9 cellular contexts compared by ENCODE assay signal in genomic region chr11:123300874-123301695, GRCh38.
DNase-seq lines count a peak whose midpoint lies in the region; ATAC-seq, FAIRE-seq and TF ChIP-seq lines count a peak whose summit lies in the region.
"Had no signal": no experiment of that assay in that cellular context is flagged by ENCODE, and none has a peak within 500 bp of the region (broad histone marks: within the 10 kb centered on the region; RNA-seq: fewer than 3 reads in every experiment).

No MANE protein-coding gene starts in this region.

- H3K14ac ChIP-seq in trophoblast cell (ENCODE audit: low read length): no peak overlapping the region

- H3K27me3 ChIP-seq in OCI-LY3 (ENCODE audit: low read depth, low read length) (peaks cover 24% of the 10 kb centered on the region), duodenal mucosa (ENCODE audit: control insufficient read depth in 1 of 2, insufficient read depth in 2 of 2, low read length in 2 of 2) (peaks cover 0 to 8% of the 10 kb centered on the region in 2 donors), trophoblast cell (ENCODE audit: insufficient read depth, low read length) (no peaks in the 10 kb centered on the region), HAP-1 (ENCODE audit: low read depth) (no peaks in the 10 kb centered on the region)

- TF ChIP-seq CTCF in OCI-LY3 (IDR thresholded peaks at IDR 0.05; ENCODE audit: low read depth, low read length): no peak

- H2AK5ac ChIP-seq in trophoblast cell (ENCODE audit: low read length): no peak overlapping the region

- in situ Hi-C loops in HAP-1 (cut with MboI; ENCODE audit: low sequenced_read_pairs): loop anchor here (5.0 kb wide), 2 partner anchors 106 to 176 kb away; no protein-coding TSS in a partner anchor

- H3K23ac ChIP-seq in trophoblast cell (ENCODE audit: low read length): no peak overlapping the region

- H2AFZ ChIP-seq in OCI-LY3 (ENCODE audit: low read depth, low read length) (no peak overlapping the region; the same call in 1 of the 2 replicates), trophoblast cell (ENCODE audit: insufficient read depth, low read length, poor library complexity) (no peak overlapping the region)

- no CpG with 5 or more reads among the region's 6 CpGs for WGBS in trophoblast cell (ENCODE audit: extremely low coverage, insufficient coverage, insufficient read length)

- H3K4ac ChIP-seq in trophoblast cell (ENCODE audit: low read depth, low read length): no peak overlapping the region

- no peak for ATAC-seq in GM19328 (IDR thresholded peaks at IDR 0.05; ENCODE audit: unreplicated experiment)

- no peaks in the 10 kb centered on the region for H4K20me1 ChIP-seq in OCI-LY3 (ENCODE audit: insufficient read depth, low read length)

- peak overlapping the region; percentile 95 for H3K4me2 ChIP-seq in OCI-LY3 (ENCODE audit: low read length)
- H3K4me2 ChIP-seq in trophoblast cell (ENCODE audit: low read length): peak overlapping the region; percentile 70

- no peak overlapping the region for H3K27ac ChIP-seq in OCI-LY3 (ENCODE audit: low read length)
- no peak overlapping the region for H3K27ac ChIP-seq in duodenal mucosa (ENCODE audit: low read depth, low read length)
- H3K27ac ChIP-seq in trophoblast cell (ENCODE audit: low read depth, low read length): no peak overlapping the region

- no peak overlapping the region for H2BK5ac ChIP-seq in trophoblast cell (ENCODE audit: low read depth, low read length, poor library complexity)

- no peak overlapping the region for H4K8ac ChIP-seq in trophoblast cell (ENCODE audit: low read depth, low read length)

- H3K18ac ChIP-seq in trophoblast cell (ENCODE audit: low read length): no peak overlapping the region

- no peak for DNase-seq in GM19239 (ENCODE audit: insufficient read length, low spot score)
- peak in 1 of 2 donors; percentile 74 for DNase-seq in trophoblast cell
- no peak for DNase-seq in NCI-H2171 (lab: John Stamatoyannopoulos, UW)
- no peak for DNase-seq in glomerular visceral epithelial cell (ENCODE audit: extremely low spot score)
- no peak for DNase-seq in HAP-1 (ENCODE audit: low spot score in 2 of 2)

- H3K36me3 ChIP-seq in OCI-LY3 (replicated peaks; ENCODE audit: low read depth, low read length) (no peaks in the 10 kb centered on the region), duodenal mucosa (ENCODE audit: control insufficient read depth in 1 of 2, insufficient read depth in 2 of 2, low read length in 2 of 2) (no peaks in the 10 kb centered on the region), trophoblast cell (ENCODE audit: control insufficient read depth in 1 of 2, insufficient read depth in 2 of 2, low read length in 2 of 2) (no peaks in the 10 kb centered on the region), HAP-1 (replicated peaks) (no peaks in the 10 kb centered on the region)

- H3K79me2 ChIP-seq in OCI-LY3 (ENCODE audit: low read length) (no peaks in the 10 kb centered on the region), trophoblast cell (ENCODE audit: control insufficient read depth, insufficient read depth, low read length, poor library complexity) (no peaks in the 10 kb centered on the region)

- peak overlapping the region; percentile 42 for H3K4me3 ChIP-seq in OCI-LY3 (ENCODE audit: low read length)
- H3K4me3 ChIP-seq in duodenal mucosa (ENCODE audit: low read depth in 1 of 2, low read length in 2 of 2): peak overlapping the region; percentile 37 to 59
- no peak overlapping the region for H3K4me3 ChIP-seq in trophoblast cell (ENCODE audit: low read depth, low read length)
- no peak overlapping the region for H3K4me3 ChIP-seq in HAP-1

- H3K9ac ChIP-seq in OCI-LY3 (ENCODE audit: low read length) (0 out of 2 replicates have a peak overlapping the region, but pooled peaks have one; percentile 18), duodenal mucosa (ENCODE audit: low read depth in 1 of 2, low read length in 2 of 2) (no peak overlapping the region), trophoblast cell (ENCODE audit: low read length) (no peak overlapping the region)

- H4K12ac ChIP-seq in trophoblast cell (ENCODE audit: low read depth, low read length): no peak overlapping the region

- no peak overlapping the region for H2BK120ac ChIP-seq in trophoblast cell (ENCODE audit: insufficient read depth, low read length, poor library complexity)

- peak; percentile 14 for FAIRE-seq in GM19239 (lab: Jason Lieb, UNC)
- FAIRE-seq: TTC549 had no signal

- H3K4me1 ChIP-seq in OCI-LY3 (ENCODE audit: low read length) (peaks cover 53% of the 10 kb centered on the region), duodenal mucosa (ENCODE audit: control insufficient read depth in 1 of 2, insufficient read depth in 2 of 2, low read length in 2 of 2) (peaks cover 9 to 12% of the 10 kb centered on the region in 2 donors), trophoblast cell (ENCODE audit: control insufficient read depth in 1 of 2, insufficient read depth in 2 of 2, low read length in 2 of 2) (peaks cover 4 to 8% of the 10 kb centered on the region in 2 experiments), HAP-1 (peaks cover 3% of the 10 kb centered on the region; the same call in 1 of the 2 replicates)

- H2BK12ac ChIP-seq in trophoblast cell (ENCODE audit: low read length): no peak overlapping the region

- H3K9me3 ChIP-seq in OCI-LY3 (ENCODE audit: insufficient read depth, low read length): no peaks in the 10 kb centered on the region
- no peaks in the 10 kb centered on the region for H3K9me3 ChIP-seq in duodenal mucosa (ENCODE audit: control insufficient read depth in 1 of 2, low read length in 2 of 2)
- peaks cover 1% of the 10 kb centered on the region for H3K9me3 ChIP-seq in trophoblast cell (ENCODE audit: insufficient read depth, low read depth, low read length)
- no peaks in the 10 kb centered on the region; the same call in 1 of the 2 replicates for H3K9me3 ChIP-seq in HAP-1

- H3K79me1 ChIP-seq in trophoblast cell (ENCODE audit: low read length): no peaks in the 10 kb centered on the region

- no peak overlapping the region for H4K91ac ChIP-seq in trophoblast cell (ENCODE audit: low read depth, low read length)

Comparison
In these comparisons a context has a peak if more than half of its experiments do, and no peak if none do; other contexts are left out.
1. H3K4me3 ChIP-seq: peak in OCI-LY3 (single experiment) and duodenal mucosa (2 of 2); none in trophoblast cell (single experiment) and HAP-1 (single experiment).